In genomic region chr13:30920162-30920561, GRCh38 we compare ENCODE assay signal across 31 cellular contexts. TPM values are rescaled to one million over a fixed set of nuclear protein-coding genes. Genes with fewer than 3 reads are reported as not detected.
DNase-seq lines count a peak whose midpoint lies in the region; ATAC-seq, FAIRE-seq and TF ChIP-seq lines count a peak whose summit lies in the region.
"Had no signal": no experiment of that assay in that cellular context is flagged by ENCODE, and none has a peak within 500 bp of the region (broad histone marks: within the 10 kb centered on the region; RNA-seq: fewer than 3 reads in every experiment).

No MANE protein-coding gene starts in this region.

- POLR2A ChIA-PET in IMR-90 (lab: Charles Lee; ENCODE audit: unreplicated experiment) (no interaction called here), H1 (lab: Charles Lee; ENCODE audit: partially characterized antibody) (interaction anchor here (0.6 kb wide), 1 partner anchor 110 kb away, joined by 3 read pairs; no protein-coding TSS in a partner anchor)

- no peak overlapping the region for H3K56ac ChIP-seq in IMR-90 (ENCODE audit: extremely low read depth, insufficient read depth, low read length)
- H3K56ac ChIP-seq in H1 (replicated peaks; ENCODE audit: insufficient read length, low read depth, low read length), result no peak overlapping the region

- TF ChIP-seq EP300 in H1 (IDR thresholded peaks at IDR 0.05; ENCODE audit: borderline replicate concordance in 1 of 2, low read depth in 2 of 2, low read length in 2 of 2) (no peak), esophagus muscularis mucosa (IDR thresholded peaks at IDR 0.05) (no peak)

- intact Hi-C loops in IMR-90 (cut with micrococcal nuclease), result no loop called here
- intact Hi-C loops in esophagus muscularis mucosa (cut with DNase I), result no loop called here
- intact Hi-C loops in sciatic nerve (cut with DNase I), result no loop called here

- no peak overlapping the region for H2BK12ac ChIP-seq in H1 (ENCODE audit: low read depth, low read length)

- H3K4ac ChIP-seq in IMR-90 (ENCODE audit: low read depth, low read length) (no peak overlapping the region), H1 (replicated peaks; ENCODE audit: insufficient read length, low read depth, low read length) (no peak overlapping the region)

- H3K27me3 ChIP-seq in IMR-90 (ENCODE audit: control insufficient read depth, insufficient read depth, low read length), result peaks cover 3% of the 10 kb centered on the region; the same call in 1 of the 2 replicates
- no peaks in the 10 kb centered on the region; a peak in 2 of 7 replicates for H3K27me3 ChIP-seq in H1 (replicated peaks in 1 of 4; ENCODE audit: control insufficient read depth in 3 of 4, extremely low read depth in 1 of 4, insufficient read depth in 3 of 4, low read length in 3 of 4)
- H3K27me3 ChIP-seq in esophagus muscularis mucosa, result no peaks in the 10 kb centered on the region
- H3K27me3 ChIP-seq in small intestine (ENCODE audit: control insufficient read depth in 2 of 2, insufficient read depth in 2 of 2, low read length in 2 of 2), result no peaks in the 10 kb centered on the region
- H3K27me3 ChIP-seq: BE2C, BLaER1 had no signal

- no peak overlapping the region for H2AK9ac ChIP-seq in IMR-90 (replicated peaks; ENCODE audit: low read depth, low read length, poor library complexity)

- dilution Hi-C loops in IMR-90 (cut with HindIII; ENCODE audit: low sequenced_read_pairs, unreplicated experiment), result no loop called here

- no peak overlapping the region for H3K4me3 ChIP-seq in IMR-90 (ENCODE audit: insufficient read depth, low read depth, low read length)
- H3K4me3 ChIP-seq in H1 (ENCODE audit: extremely low read depth in 1 of 4, insufficient read depth in 2 of 4, low read depth in 3 of 4, low read length in 4 of 4), result no peak overlapping the region
- H3K4me3 ChIP-seq in esophagus muscularis mucosa, result no peak overlapping the region
- no peak overlapping the region for H3K4me3 ChIP-seq in small intestine (ENCODE audit: low read depth in 1 of 2, low read length in 2 of 2)
- H3K4me3 ChIP-seq: BLaER1, GM12878 had no signal

- no peak for TF ChIP-seq RAD21 in IMR-90 (IDR thresholded peaks at IDR 0.05; ENCODE audit: low read length)
- TF ChIP-seq RAD21 in H1 (IDR thresholded peaks at IDR 0.05 in 1 of 2, conservative IDR thresholded peaks at IDR 0.05 in 1 of 2; ENCODE audit: low read depth in 2 of 2, low read length in 2 of 2), result no peak

- CTCF ChIA-PET in IMR-90 (lab: Yijun Ruan, JAX), result no interaction called here
- CTCF ChIA-PET in H1 (lab: Charles Lee; ENCODE audit: partially characterized antibody), result interaction anchor here (0.7 to 4.9 kb wide), 5 partner anchors 9 to 134 kb away, joined by 3 to 22 read pairs (median 3); partner anchors contain the start of genes MEDAG and TEX26

- H4K5ac ChIP-seq in IMR-90 (ENCODE audit: low read depth, low read length) (no peak overlapping the region), H1 (ENCODE audit: insufficient read length, low read depth, low read length) (no peak overlapping the region)

- H3K14ac ChIP-seq in IMR-90 (replicated peaks; ENCODE audit: low read depth, low read length) (no peak overlapping the region), H1 (ENCODE audit: insufficient read length) (no peak overlapping the region)

- H3K4me2 ChIP-seq in IMR-90 (ENCODE audit: low read depth, low read length) (no peak overlapping the region), H1 (ENCODE audit: insufficient read depth in 1 of 2, low read depth in 2 of 2, low read length in 2 of 2) (no peak overlapping the region)
- H3K4me2 ChIP-seq: BLaER1 had no signal

- H3K9ac ChIP-seq in IMR-90 (ENCODE audit: low read depth, low read length), result no peak overlapping the region
- no peak overlapping the region for H3K9ac ChIP-seq in H1 (replicated peaks in 1 of 4; ENCODE audit: extremely low read depth in 1 of 4, low read depth in 3 of 4, low read length in 3 of 4)
- H3K9ac ChIP-seq: BLaER1 had no signal

- H4K91ac ChIP-seq in IMR-90 (ENCODE audit: insufficient read depth, low read depth, low read length), result no peak overlapping the region
- no peak overlapping the region for H4K91ac ChIP-seq in H1 (replicated peaks; ENCODE audit: insufficient read length, low read length)

- H2BK5ac ChIP-seq in IMR-90 (ENCODE audit: low read depth, low read length, poor library complexity, severe bottlenecking) (no peak overlapping the region), H1 (ENCODE audit: low read depth, low read length) (no peak overlapping the region)

- H3K9me1 ChIP-seq in IMR-90 (ENCODE audit: insufficient read depth, low read length), result no peaks in the 10 kb centered on the region

- no peak for ATAC-seq in IMR-90 (ENCODE audit: low read depth)
- ATAC-seq in sciatic nerve, result no peak
- ATAC-seq: GM12878 had no signal

- H3K4me1 ChIP-seq in IMR-90 (ENCODE audit: control insufficient read depth, insufficient read depth, low read length), result no peaks in the 10 kb centered on the region
- no peaks in the 10 kb centered on the region; a peak in 1 of 7 replicates for H3K4me1 ChIP-seq in H1 (replicated peaks in 1 of 4; ENCODE audit: control insufficient read depth in 3 of 4, insufficient read depth in 4 of 4, low read length in 3 of 4)
- H3K4me1 ChIP-seq in esophagus muscularis mucosa, result no peaks in the 10 kb centered on the region
- no peaks in the 10 kb centered on the region for H3K4me1 ChIP-seq in small intestine (ENCODE audit: control insufficient read depth in 2 of 2, insufficient read depth in 1 of 2, low read depth in 1 of 2, low read length in 1 of 2)
- H3K4me1 ChIP-seq: BE2C, BLaER1 had no signal

- H3K79me2 ChIP-seq in H1 (ENCODE audit: control insufficient read depth in 1 of 2, insufficient read depth in 2 of 2, low read length in 2 of 2), result no peaks in the 10 kb centered on the region

- H2BK15ac ChIP-seq in IMR-90 (ENCODE audit: low read depth, low read length), result no peak overlapping the region
- no peak overlapping the region for H2BK15ac ChIP-seq in H1 (ENCODE audit: low read length)

- no TSS peak for BruUV-seq in IMR-90 (replicated peaks; lab: Mats Ljungman, UMichigan)

- no peak overlapping the region for H3K23ac ChIP-seq in IMR-90 (ENCODE audit: low read depth, low read length)
- no peak overlapping the region for H3K23ac ChIP-seq in H1 (ENCODE audit: insufficient read length)

- H4K8ac ChIP-seq in IMR-90 (ENCODE audit: low read depth in 2 of 2, low read length in 2 of 2) (no peak overlapping the region), H1 (ENCODE audit: extremely low read depth, insufficient read depth, low read length) (no peak overlapping the region)

- no peak overlapping the region for H2AFZ ChIP-seq in IMR-90 (replicated peaks; ENCODE audit: low read length, poor library complexity)
- H2AFZ ChIP-seq in H1 (ENCODE audit: low read length), result no peak overlapping the region

- no peaks in the 10 kb centered on the region for H3K9me3 ChIP-seq in IMR-90 (ENCODE audit: control insufficient read depth, insufficient read depth, low read length)
- no peaks in the 10 kb centered on the region for H3K9me3 ChIP-seq in H1 (ENCODE audit: insufficient read depth in 2 of 2, low read depth in 1 of 2, low read length in 1 of 2)
- H3K9me3 ChIP-seq in esophagus muscularis mucosa, result no peaks in the 10 kb centered on the region
- H3K9me3 ChIP-seq in small intestine (ENCODE audit: control insufficient read depth, low read depth), result no peaks in the 10 kb centered on the region
- H3K9me3 ChIP-seq: BE2C, BLaER1 had no signal

- H2BK120ac ChIP-seq in IMR-90 (ENCODE audit: low read depth, low read length), result no peak overlapping the region
- no peak overlapping the region for H2BK120ac ChIP-seq in H1 (replicated peaks; ENCODE audit: low read depth, low read length)

- TF ChIP-seq POLR2A in IMR-90 (IDR thresholded peaks at IDR 0.05; ENCODE audit: low read depth, low read length) (no peak), H1 (IDR thresholded peaks at IDR 0.05; ENCODE audit: control extremely low read depth in 1 of 2, low read depth in 2 of 2, low read length in 2 of 2) (no peak), esophagus muscularis mucosa (IDR thresholded peaks at IDR 0.05; ENCODE audit: low read depth) (no peak)

- FAIRE-seq in H1 (lab: Jason Lieb, UNC), result no peak
- FAIRE-seq in small intestine (lab: Jason Lieb, UNC), result no peak
- FAIRE-seq: A204.1, GM12878, GM12892, GM18507 had no signal

- TF ChIP-seq CTCF in IMR-90 (conservative IDR thresholded peaks at IDR 0.05; ENCODE audit: low read depth, low read length) (no peak), H1 (IDR thresholded peaks at IDR 0.05; ENCODE audit: control extremely low read depth in 1 of 3, insufficient read depth in 1 of 3, low read depth in 1 of 3, low read length in 3 of 3) (no peak), esophagus muscularis mucosa (IDR thresholded peaks at IDR 0.05) (no peak)

- in situ Hi-C loops in IMR-90 (cut with MboI; ENCODE audit: low sequenced_read_pairs), result no loop called here

- DNase-seq in IMR-90 (no peak), H1 (ENCODE audit: low read depth in 1 of 2, low spot score in 2 of 2) (no peak), esophagus muscularis mucosa (ENCODE audit: extremely low spot score) (peak; percentile 42), mesenteric fat pad (ENCODE audit: low spot score) (peak; percentile 59), NCI-H2196 treated with DMSO at 0.1 percent for 48 hours (lab: John Stamatoyannopoulos, UW; ENCODE audit: unreplicated experiment) (no peak), sciatic nerve (ENCODE audit: low spot score) (no peak), small intestine (no peak)
- DNase-seq: 8988T; ACHN; BE2C; C1 segment of cervical spinal cord; CD4-positive, alpha-beta memory T cell; CD4-positive, CD25-positive, alpha-beta regulatory T cell; CD8-positive, alpha-beta memory T cell; COR-L47; DMS 273 treated with DMSO at 0.1 percent for 48 hours; DMS153; DMS53; DMS79; DND-41; EL; GDM1 had no signal

- H2BK20ac ChIP-seq in IMR-90 (ENCODE audit: low read depth, low read length) (no peak overlapping the region), H1 (ENCODE audit: low read length) (no peak overlapping the region)

- H3K18ac ChIP-seq in IMR-90 (ENCODE audit: low read depth, low read length), result no peak overlapping the region
- H3K18ac ChIP-seq in H1 (ENCODE audit: extremely low read depth, low read length), result no peak overlapping the region

- H3K36me3 ChIP-seq in IMR-90 (ENCODE audit: control insufficient read depth, insufficient read depth, low read length) (no peaks in the 10 kb centered on the region), H1 (ENCODE audit: control insufficient read depth in 2 of 4, insufficient read depth in 4 of 4, low read length in 3 of 4) (no peaks in the 10 kb centered on the region), esophagus muscularis mucosa (no peaks in the 10 kb centered on the region), small intestine (ENCODE audit: control insufficient read depth in 2 of 2, insufficient read depth in 2 of 2, low read length in 2 of 2) (no peaks in the 10 kb centered on the region)
- H3K36me3 ChIP-seq: BE2C, BLaER1 had no signal

- H3K23me2 ChIP-seq in H1 (ENCODE audit: low read depth, low read length), result no peaks in the 10 kb centered on the region

- H4K20me1 ChIP-seq in IMR-90 (ENCODE audit: insufficient read depth, low read length) (no peaks in the 10 kb centered on the region), H1 (replicated peaks in 1 of 2; ENCODE audit: control insufficient read depth in 1 of 2, insufficient read depth in 2 of 2, low read length in 2 of 2) (no peaks in the 10 kb centered on the region)
- H4K20me1 ChIP-seq: BLaER1 had no signal

- no peak overlapping the region for H2AK5ac ChIP-seq in IMR-90 (ENCODE audit: low read depth, low read length)
- no peak overlapping the region for H2AK5ac ChIP-seq in H1 (ENCODE audit: low read depth, low read length)

- H3K79me1 ChIP-seq in IMR-90 (ENCODE audit: low read depth in 1 of 2, low read length in 2 of 2) (no peaks in the 10 kb centered on the region), H1 (ENCODE audit: low read depth, low read length) (no peaks in the 10 kb centered on the region)

- whole genome bisulfite sequencing in IMR-90 (ENCODE audit: extremely low coverage in 2 of 2, insufficient read length in 1 of 2), 2 experiments, result 70% methylated on average over 2 of the region's 3 CpGs; no CpG with 5 or more reads in 1 of the 2 experiments
- WGBS in H1 (ENCODE audit: extremely low coverage in 1 of 2, insufficient coverage in 1 of 2, insufficient read length in 1 of 2, insufficient replicate concordance in 2 of 2, low coverage in 1 of 2, low lambda C conversion rate in 2 of 2, missing lambda C conversion rate in 1 of 2), 2 experiments, result 84% methylated on average over 3 of the region's 3 CpGs; no CpG with 5 or more reads in 1 of the 2 experiments
- 92% methylated on average over 3 of the region's 3 CpGs for WGBS in esophagus muscularis mucosa
- 73 to 92% (median 78%) methylated on average over 3 of the region's 3 CpGs for WGBS in small intestine, 3 donors

- H3K27ac ChIP-seq in IMR-90 (ENCODE audit: insufficient read depth, low read length) (no peak overlapping the region), H1 (ENCODE audit: low read depth, low read length) (no peak overlapping the region), esophagus muscularis mucosa (replicated peaks in 1 of 4) (no peak overlapping the region), small intestine (ENCODE audit: low read depth in 1 of 2, low read length in 1 of 2) (no peak overlapping the region)
- H3K27ac ChIP-seq: BLaER1 had no signal

RNA-seq across cellular contexts. Expression of gene TEX26, which starts 12.3 kb away (rescaled TPM):
- total RNA-seq in IMR-90 (2012; rRNA removed) (not detected in 2 replicates), esophagus muscularis mucosa (under 1 TPM in 2 of 4 donors, not detected in 2; 0.69 to 0.97 TPM), mesenteric fat pad (0.45 TPM), sciatic nerve (0.31 TPM)
- polyA plus RNA-seq in IMR-90 (2012; rRNA removed) (not detected in 2 replicates), H1 (2011; rRNA removed) (not detected in 2 replicates), small intestine (not detected)
- polyA plus RNA-seq in IMR-90 (2012; cell fraction: cytosol; rRNA removed), result not detected in 2 replicates
- not detected in 2 replicates for polyA plus RNA-seq in IMR-90 (2012; cell fraction: nucleus; rRNA removed; ENCODE audit: low replicate concordance)
- total RNA-seq in H1 (2021; fragmentation: NEBNext Ultra II Directional; extraction: Animal tissue kit (Norgen Biotek cat#: 25700)), result not detected in 2 replicates
- not detected for polyA plus RNA-seq in H1 (2011; cell fraction: cytosol; rRNA removed)
- not detected for polyA plus RNA-seq in H1 (2011; cell fraction: nucleus; rRNA removed)
- polyA plus RNA-seq in H1 (2012, experiment 1 of 2), result not detected in 4 replicates
- polyA plus RNA-seq in H1 (2012, experiment 2 of 2), result not detected
- polyA plus RNA-seq in H1 (2013, experiment 1 of 2), result not detected
- polyA plus RNA-seq in H1 (2013, experiment 2 of 2), result not detected
- polyA minus RNA-seq in H1 (2011; rRNA and poly(A)+ RNA removed), result not detected in 2 replicates
- not detected for polyA minus RNA-seq in H1 (2011; cell fraction: cytosol; rRNA and poly(A)+ RNA removed)
- polyA minus RNA-seq in H1 (2011; cell fraction: nucleus; rRNA and poly(A)+ RNA removed), result not detected
- total RNA-seq: A673; CD4-positive, alpha-beta memory T cell; CD4-positive, CD25-positive, alpha-beta regulatory T cell; CD8-positive, alpha-beta memory T cell; Daoy; G401; GM12878 had no signal
- polyA plus RNA-seq: CD14-positive monocyte; CD4-positive, alpha-beta memory T cell; CD4-positive, CD25-positive, alpha-beta regulatory T cell; CD8-positive, alpha-beta memory T cell; GM12878 had no signal

RNA-seq across cellular contexts. Expression of gene MEDAG, which starts 14.1 kb away (rescaled TPM):
- total RNA-seq in IMR-90 (2012; rRNA removed), result 0.28 and 0.36 TPM in 2 replicates
- polyA plus RNA-seq in IMR-90 (2012; rRNA removed), result 0.27 and 0.32 TPM in 2 replicates
- 0.50 and 0.54 TPM in 2 replicates for polyA plus RNA-seq in IMR-90 (2012; cell fraction: cytosol; rRNA removed)
- 0.35 and 1.4 TPM in 2 replicates for polyA plus RNA-seq in IMR-90 (2012; cell fraction: nucleus; rRNA removed; ENCODE audit: low replicate concordance)
- 1.6 and 2.1 TPM in 2 replicates for total RNA-seq in H1 (2021; fragmentation: NEBNext Ultra II Directional; extraction: Animal tissue kit (Norgen Biotek cat#: 25700))
- polyA plus RNA-seq in H1 (2011; rRNA removed), result 2.4 and 3.1 TPM in 2 replicates
- 3.1 TPM for polyA plus RNA-seq in H1 (2011; cell fraction: cytosol; rRNA removed)
- 1.7 TPM for polyA plus RNA-seq in H1 (2011; cell fraction: nucleus; rRNA removed)
- 2.0 to 3.1 TPM (median 2.5 TPM) in 4 replicates for polyA plus RNA-seq in H1 (2012, experiment 1 of 2)
- polyA plus RNA-seq in H1 (2012, experiment 2 of 2), result 0.75 TPM
- 1.2 TPM for polyA plus RNA-seq in H1 (2013, experiment 1 of 2)
- 1.6 TPM for polyA plus RNA-seq in H1 (2013, experiment 2 of 2)
- 1.8 TPM in 2 replicates for polyA minus RNA-seq in H1 (2011; rRNA and poly(A)+ RNA removed)
- polyA minus RNA-seq in H1 (2011; cell fraction: cytosol; rRNA and poly(A)+ RNA removed), result 1.2 TPM
- 1.4 TPM for polyA minus RNA-seq in H1 (2011; cell fraction: nucleus; rRNA and poly(A)+ RNA removed)
- 100 to 1,000 TPM in 1 of 4 donors, 10 to 100 TPM in 3; 20.3 to 126 (median 31.7) TPM for total RNA-seq in esophagus muscularis mucosa
- total RNA-seq in mesenteric fat pad, result 187 TPM
- total RNA-seq in sciatic nerve, result 73.2 TPM
- 10 to 100 TPM in 1 of 3 donors, 1 to 10 TPM in 1, under 1 TPM in 1; 0.67 to 21.4 (median 2.4) TPM for polyA plus RNA-seq in small intestine
- total RNA-seq: A673; CD4-positive, alpha-beta memory T cell; CD4-positive, CD25-positive, alpha-beta regulatory T cell; CD8-positive, alpha-beta memory T cell; G401; GM12878 had no signal
- polyA plus RNA-seq: CD14-positive monocyte; CD8-positive, alpha-beta memory T cell had no signal

Comparison
In these comparisons a context has a peak if more than half of its experiments do, and no peak if none do; other contexts are left out.
1. DNase-seq: peak in esophagus muscularis mucosa (single experiment) and mesenteric fat pad (single experiment); none in IMR-90 (single experiment), H1 (0 of 2), NCI-H2196 treated with DMSO at 0.1 percent for 48 hours (single experiment), sciatic nerve (single experiment) and small intestine (single experiment).